1 cellular context compared by ENCODE assay signal in the genomic region with DNA sequence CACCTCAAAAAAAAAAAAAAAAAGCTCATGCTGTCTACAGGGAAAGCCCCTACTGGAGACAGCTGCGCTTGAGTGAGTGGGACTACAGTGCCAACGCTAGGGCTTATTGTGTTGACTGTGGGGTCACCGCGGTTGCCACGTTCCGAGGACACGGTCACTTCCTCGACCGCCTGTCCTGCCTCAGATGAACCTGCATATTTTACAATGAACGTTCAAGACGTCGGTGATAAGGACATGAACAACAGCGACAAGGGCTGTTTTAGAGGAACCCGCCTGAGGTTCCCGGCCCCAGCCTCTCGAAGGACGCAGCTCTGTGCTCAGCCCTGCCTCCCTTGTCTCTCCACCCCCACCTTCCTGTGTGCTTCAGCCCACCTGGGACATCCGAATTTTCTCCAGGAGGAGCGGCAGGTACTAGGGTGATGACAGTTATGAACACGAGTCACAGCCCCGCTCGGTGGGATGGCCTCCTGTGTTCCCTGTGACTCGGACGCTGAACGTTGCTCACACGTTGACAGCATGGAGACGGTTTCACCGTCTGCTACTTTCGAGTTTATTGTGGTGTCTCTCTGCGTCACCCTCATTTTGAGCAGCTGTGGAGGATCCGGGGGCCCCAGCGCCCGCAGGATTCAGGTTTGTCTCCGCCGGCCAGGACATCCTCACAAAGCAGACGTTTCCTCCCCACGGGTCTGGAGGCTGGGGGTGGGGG.
TF ChIP-seq lines count a peak whose summit lies in the region.

No MANE protein-coding gene starts in this region.

TF ChIP-seq in GM12878, 131 proteins besides CTCF, POLR2A, EP300 and RAD21 (continues in another document):
- TF ChIP-seq NBN (IDR thresholded peaks at IDR 0.05) (peak; percentile 78), TCF7 (IDR thresholded peaks at IDR 0.05; ENCODE audit: borderline replicate concordance) (no peak), MEF2B (IDR thresholded peaks at IDR 0.05; ENCODE audit: partially characterized antibody, poor library complexity, severe bottlenecking) (peak; percentile 39), IKZF1 (conservative IDR thresholded peaks at IDR 0.05) (peak; percentile 86), CBX3 (IDR thresholded peaks at IDR 0.05; ENCODE audit: borderline replicate concordance, low read depth) (no peak), SMAD5 (IDR thresholded peaks at IDR 0.05; ENCODE audit: low read depth) (no peak), NR2C1 (IDR thresholded peaks at IDR 0.05) (no peak), RBBP5 (conservative IDR thresholded peaks at IDR 0.05) (0 out of 2 replicates have a peak, but pooled peaks have one; percentile 46), MYC (IDR thresholded peaks at IDR 0.05; ENCODE audit: insufficient read depth, insufficient read length, insufficient replicate concordance, low read length, severe bottlenecking) (no peak), ZSCAN29 (IDR thresholded peaks at IDR 0.05) (no peak), FOXK2 (IDR thresholded peaks at IDR 0.05) (peak; percentile 48; the same call in 1 of the 2 replicates), CREB1 (IDR thresholded peaks at IDR 0.05; ENCODE audit: low read depth) (peak; percentile 78), ATF7 (IDR thresholded peaks at IDR 0.05; ENCODE audit: low read depth) (peak; percentile 75), EED (IDR thresholded peaks at IDR 0.05; ENCODE audit: low read depth) (no peak; the same call in 1 of the 2 replicates), TCF3 (IDR thresholded peaks at IDR 0.05; ENCODE audit: borderline replicate concordance, insufficient read depth, low read depth, low read length) (peak; percentile 91), GABPA (IDR thresholded peaks at IDR 0.05; ENCODE audit: low read depth) (no peak), SIX5 (IDR thresholded peaks at IDR 0.05; ENCODE audit: low read depth, low read length, severe bottlenecking) (no peak), RCOR1 (conservative IDR thresholded peaks at IDR 0.05; ENCODE audit: low read depth, low read length) (no peak), ZNF384 (IDR thresholded peaks at IDR 0.05; ENCODE audit: borderline replicate concordance, low read depth, low read length) (peak; percentile 92), NRF1 (conservative IDR thresholded peaks at IDR 0.05; ENCODE audit: low read depth, low read length) (no peak), FOXM1 (IDR thresholded peaks at IDR 0.05; ENCODE audit: low read depth, low read length) (no peak), CBFB (IDR thresholded peaks at IDR 0.05; ENCODE audit: low read depth) (no peak; the same call in 1 of the 2 replicates), DPF2 (IDR thresholded peaks at IDR 0.05) (peak; percentile 80; the same call in 1 of the 2 replicates), POLR2AphosphoS5 (IDR thresholded peaks at IDR 0.05; ENCODE audit: low read length) (peak; percentile 69), CBX5 (IDR thresholded peaks at IDR 0.05; ENCODE audit: low read depth) (no peak), PAX8 (IDR thresholded peaks at IDR 0.05) (no peak), CEBPB (IDR thresholded peaks at IDR 0.05; ENCODE audit: borderline replicate concordance in 1 of 2, low read depth in 2 of 2, low read length in 2 of 2) (no peak), CHD2 (IDR thresholded peaks at IDR 0.05; ENCODE audit: borderline replicate concordance, low read depth, low read length) (0 out of 2 replicates have a peak, but pooled peaks have one; percentile 31), RUNX3 (IDR thresholded peaks at IDR 0.05; ENCODE audit: low read length) (peak; percentile 69; the same call in 1 of the 2 replicates)
- TF ChIP-seq, protein P1, sequence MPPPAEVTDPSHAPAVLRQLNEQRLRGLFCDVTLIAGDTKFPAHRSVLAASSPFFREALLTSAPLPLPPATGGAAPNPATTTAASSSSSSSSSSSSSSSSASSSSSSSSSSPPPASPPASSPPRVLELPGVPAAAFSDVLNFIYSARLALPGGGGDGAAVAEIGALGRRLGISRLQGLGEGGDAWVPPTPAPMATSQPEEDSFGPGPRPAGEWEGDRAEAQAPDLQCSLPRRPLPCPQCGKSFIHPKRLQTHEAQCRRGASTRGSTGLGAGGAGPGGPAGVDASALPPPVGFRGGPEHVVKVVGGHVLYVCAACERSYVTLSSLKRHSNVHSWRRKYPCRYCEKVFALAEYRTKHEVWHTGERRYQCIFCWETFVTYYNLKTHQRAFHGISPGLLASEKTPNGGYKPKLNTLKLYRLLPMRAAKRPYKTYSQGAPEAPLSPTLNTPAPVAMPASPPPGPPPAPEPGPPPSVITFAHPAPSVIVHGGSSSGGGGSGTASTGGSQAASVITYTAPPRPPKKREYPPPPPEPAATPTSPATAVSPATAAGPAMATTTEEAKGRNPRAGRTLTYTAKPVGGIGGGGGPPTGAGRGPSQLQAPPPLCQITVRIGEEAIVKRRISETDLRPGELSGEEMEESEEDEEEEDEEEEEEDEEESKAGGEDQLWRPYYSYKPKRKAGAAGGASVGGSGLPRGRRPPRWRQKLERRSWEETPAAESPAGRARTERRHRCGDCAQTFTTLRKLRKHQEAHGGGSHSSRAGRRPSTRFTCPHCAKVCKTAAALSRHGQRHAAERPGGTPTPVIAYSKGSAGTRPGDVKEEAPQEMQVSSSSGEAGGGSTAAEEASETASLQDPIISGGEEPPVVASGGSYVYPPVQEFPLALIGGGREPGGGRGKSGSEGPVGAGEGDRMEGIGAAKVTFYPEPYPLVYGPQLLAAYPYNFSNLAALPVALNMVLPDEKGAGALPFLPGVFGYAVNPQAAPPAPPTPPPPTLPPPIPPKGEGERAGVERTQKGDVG (CRISPR knock-in tag; IDR thresholded peaks at IDR 0.05): no peak
- TF ChIP-seq, protein P2, sequence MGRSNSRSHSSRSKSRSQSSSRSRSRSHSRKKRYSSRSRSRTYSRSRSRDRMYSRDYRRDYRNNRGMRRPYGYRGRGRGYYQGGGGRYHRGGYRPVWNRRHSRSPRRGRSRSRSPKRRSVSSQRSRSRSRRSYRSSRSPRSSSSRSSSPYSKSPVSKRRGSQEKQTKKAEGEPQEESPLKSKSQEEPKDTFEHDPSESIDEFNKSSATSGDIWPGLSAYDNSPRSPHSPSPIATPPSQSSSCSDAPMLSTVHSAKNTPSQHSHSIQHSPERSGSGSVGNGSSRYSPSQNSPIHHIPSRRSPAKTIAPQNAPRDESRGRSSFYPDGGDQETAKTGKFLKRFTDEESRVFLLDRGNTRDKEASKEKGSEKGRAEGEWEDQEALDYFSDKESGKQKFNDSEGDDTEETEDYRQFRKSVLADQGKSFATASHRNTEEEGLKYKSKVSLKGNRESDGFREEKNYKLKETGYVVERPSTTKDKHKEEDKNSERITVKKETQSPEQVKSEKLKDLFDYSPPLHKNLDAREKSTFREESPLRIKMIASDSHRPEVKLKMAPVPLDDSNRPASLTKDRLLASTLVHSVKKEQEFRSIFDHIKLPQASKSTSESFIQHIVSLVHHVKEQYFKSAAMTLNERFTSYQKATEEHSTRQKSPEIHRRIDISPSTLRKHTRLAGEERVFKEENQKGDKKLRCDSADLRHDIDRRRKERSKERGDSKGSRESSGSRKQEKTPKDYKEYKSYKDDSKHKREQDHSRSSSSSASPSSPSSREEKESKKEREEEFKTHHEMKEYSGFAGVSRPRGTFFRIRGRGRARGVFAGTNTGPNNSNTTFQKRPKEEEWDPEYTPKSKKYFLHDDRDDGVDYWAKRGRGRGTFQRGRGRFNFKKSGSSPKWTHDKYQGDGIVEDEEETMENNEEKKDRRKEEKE (IDR thresholded peaks at IDR 0.05): no peak
- TF ChIP-seq, protein P3, sequence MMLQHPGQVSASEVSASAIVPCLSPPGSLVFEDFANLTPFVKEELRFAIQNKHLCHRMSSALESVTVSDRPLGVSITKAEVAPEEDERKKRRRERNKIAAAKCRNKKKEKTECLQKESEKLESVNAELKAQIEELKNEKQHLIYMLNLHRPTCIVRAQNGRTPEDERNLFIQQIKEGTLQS (IDR thresholded peaks at IDR 0.05; ENCODE audit: borderline replicate concordance, extremely low read depth, low read depth, low read length): no peak
- TF ChIP-seq, protein P4, sequence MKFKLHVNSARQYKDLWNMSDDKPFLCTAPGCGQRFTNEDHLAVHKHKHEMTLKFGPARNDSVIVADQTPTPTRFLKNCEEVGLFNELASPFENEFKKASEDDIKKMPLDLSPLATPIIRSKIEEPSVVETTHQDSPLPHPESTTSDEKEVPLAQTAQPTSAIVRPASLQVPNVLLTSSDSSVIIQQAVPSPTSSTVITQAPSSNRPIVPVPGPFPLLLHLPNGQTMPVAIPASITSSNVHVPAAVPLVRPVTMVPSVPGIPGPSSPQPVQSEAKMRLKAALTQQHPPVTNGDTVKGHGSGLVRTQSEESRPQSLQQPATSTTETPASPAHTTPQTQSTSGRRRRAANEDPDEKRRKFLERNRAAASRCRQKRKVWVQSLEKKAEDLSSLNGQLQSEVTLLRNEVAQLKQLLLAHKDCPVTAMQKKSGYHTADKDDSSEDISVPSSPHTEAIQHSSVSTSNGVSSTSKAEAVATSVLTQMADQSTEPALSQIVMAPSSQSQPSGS (IDR thresholded peaks at IDR 0.05; ENCODE audit: low read length): no peak
- TF ChIP-seq, protein P5, sequence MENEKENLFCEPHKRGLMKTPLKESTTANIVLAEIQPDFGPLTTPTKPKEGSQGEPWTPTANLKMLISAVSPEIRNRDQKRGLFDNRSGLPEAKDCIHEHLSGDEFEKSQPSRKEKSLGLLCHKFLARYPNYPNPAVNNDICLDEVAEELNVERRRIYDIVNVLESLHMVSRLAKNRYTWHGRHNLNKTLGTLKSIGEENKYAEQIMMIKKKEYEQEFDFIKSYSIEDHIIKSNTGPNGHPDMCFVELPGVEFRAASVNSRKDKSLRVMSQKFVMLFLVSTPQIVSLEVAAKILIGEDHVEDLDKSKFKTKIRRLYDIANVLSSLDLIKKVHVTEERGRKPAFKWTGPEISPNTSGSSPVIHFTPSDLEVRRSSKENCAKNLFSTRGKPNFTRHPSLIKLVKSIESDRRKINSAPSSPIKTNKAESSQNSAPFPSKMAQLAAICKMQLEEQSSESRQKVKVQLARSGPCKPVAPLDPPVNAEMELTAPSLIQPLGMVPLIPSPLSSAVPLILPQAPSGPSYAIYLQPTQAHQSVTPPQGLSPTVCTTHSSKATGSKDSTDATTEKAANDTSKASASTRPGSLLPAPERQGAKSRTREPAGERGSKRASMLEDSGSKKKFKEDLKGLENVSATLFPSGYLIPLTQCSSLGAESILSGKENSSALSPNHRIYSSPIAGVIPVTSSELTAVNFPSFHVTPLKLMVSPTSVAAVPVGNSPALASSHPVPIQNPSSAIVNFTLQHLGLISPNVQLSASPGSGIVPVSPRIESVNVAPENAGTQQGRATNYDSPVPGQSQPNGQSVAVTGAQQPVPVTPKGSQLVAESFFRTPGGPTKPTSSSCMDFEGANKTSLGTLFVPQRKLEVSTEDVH (IDR thresholded peaks at IDR 0.05; ENCODE audit: low read depth, partially characterized antibody): no peak
- TF ChIP-seq, protein P6, sequence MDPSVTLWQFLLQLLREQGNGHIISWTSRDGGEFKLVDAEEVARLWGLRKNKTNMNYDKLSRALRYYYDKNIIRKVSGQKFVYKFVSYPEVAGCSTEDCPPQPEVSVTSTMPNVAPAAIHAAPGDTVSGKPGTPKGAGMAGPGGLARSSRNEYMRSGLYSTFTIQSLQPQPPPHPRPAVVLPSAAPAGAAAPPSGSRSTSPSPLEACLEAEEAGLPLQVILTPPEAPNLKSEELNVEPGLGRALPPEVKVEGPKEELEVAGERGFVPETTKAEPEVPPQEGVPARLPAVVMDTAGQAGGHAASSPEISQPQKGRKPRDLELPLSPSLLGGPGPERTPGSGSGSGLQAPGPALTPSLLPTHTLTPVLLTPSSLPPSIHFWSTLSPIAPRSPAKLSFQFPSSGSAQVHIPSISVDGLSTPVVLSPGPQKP (IDR thresholded peaks at IDR 0.05; ENCODE audit: low read depth, low read length): no peak
- TF ChIP-seq, protein P7, sequence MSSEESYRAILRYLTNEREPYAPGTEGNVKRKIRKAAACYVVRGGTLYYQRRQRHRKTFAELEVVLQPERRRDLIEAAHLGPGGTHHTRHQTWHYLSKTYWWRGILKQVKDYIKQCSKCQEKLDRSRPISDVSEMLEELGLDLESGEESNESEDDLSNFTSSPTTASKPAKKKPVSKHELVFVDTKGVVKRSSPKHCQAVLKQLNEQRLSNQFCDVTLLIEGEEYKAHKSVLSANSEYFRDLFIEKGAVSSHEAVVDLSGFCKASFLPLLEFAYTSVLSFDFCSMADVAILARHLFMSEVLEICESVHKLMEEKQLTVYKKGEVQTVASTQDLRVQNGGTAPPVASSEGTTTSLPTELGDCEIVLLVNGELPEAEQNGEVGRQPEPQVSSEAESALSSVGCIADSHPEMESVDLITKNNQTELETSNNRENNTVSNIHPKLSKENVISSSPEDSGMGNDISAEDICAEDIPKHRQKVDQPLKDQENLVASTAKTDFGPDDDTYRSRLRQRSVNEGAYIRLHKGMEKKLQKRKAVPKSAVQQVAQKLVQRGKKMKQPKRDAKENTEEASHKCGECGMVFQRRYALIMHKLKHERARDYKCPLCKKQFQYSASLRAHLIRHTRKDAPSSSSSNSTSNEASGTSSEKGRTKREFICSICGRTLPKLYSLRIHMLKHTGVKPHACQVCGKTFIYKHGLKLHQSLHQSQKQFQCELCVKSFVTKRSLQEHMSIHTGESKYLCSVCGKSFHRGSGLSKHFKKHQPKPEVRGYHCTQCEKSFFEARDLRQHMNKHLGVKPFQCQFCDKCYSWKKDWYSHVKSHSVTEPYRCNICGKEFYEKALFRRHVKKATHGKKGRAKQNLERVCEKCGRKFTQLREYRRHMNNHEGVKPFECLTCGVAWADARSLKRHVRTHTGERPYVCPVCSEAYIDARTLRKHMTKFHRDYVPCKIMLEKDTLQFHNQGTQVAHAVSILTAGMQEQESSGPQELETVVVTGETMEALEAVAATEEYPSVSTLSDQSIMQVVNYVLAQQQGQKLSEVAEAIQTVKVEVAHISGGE (CRISPR knock-in tag; IDR thresholded peaks at IDR 0.05): no peak
- TF ChIP-seq, protein P8, sequence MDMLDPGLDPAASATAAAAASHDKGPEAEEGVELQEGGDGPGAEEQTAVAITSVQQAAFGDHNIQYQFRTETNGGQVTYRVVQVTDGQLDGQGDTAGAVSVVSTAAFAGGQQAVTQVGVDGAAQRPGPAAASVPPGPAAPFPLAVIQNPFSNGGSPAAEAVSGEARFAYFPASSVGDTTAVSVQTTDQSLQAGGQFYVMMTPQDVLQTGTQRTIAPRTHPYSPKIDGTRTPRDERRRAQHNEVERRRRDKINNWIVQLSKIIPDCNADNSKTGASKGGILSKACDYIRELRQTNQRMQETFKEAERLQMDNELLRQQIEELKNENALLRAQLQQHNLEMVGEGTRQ (IDR thresholded peaks at IDR 0.05; ENCODE audit: borderline replicate concordance, low read depth, low read length): no peak
- TF ChIP-seq, protein P9, sequence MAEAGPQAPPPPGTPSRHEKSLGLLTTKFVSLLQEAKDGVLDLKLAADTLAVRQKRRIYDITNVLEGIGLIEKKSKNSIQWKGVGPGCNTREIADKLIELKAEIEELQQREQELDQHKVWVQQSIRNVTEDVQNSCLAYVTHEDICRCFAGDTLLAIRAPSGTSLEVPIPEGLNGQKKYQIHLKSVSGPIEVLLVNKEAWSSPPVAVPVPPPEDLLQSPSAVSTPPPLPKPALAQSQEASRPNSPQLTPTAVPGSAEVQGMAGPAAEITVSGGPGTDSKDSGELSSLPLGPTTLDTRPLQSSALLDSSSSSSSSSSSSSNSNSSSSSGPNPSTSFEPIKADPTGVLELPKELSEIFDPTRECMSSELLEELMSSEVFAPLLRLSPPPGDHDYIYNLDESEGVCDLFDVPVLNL (IDR thresholded peaks at IDR 0.05; ENCODE audit: low read depth, low read length): no peak
- TF ChIP-seq, protein P10, sequence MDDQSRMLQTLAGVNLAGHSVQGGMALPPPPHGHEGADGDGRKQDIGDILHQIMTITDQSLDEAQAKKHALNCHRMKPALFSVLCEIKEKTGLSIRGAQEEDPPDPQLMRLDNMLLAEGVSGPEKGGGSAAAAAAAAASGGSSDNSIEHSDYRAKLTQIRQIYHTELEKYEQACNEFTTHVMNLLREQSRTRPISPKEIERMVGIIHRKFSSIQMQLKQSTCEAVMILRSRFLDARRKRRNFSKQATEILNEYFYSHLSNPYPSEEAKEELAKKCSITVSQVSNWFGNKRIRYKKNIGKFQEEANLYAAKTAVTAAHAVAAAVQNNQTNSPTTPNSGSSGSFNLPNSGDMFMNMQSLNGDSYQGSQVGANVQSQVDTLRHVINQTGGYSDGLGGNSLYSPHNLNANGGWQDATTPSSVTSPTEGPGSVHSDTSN (IDR thresholded peaks at IDR 0.05; ENCODE audit: insufficient replicate concordance, low read depth, low read length): peak; percentile 43
